ENCODE assay signal across 26 cellular contexts in the genomic region with DNA sequence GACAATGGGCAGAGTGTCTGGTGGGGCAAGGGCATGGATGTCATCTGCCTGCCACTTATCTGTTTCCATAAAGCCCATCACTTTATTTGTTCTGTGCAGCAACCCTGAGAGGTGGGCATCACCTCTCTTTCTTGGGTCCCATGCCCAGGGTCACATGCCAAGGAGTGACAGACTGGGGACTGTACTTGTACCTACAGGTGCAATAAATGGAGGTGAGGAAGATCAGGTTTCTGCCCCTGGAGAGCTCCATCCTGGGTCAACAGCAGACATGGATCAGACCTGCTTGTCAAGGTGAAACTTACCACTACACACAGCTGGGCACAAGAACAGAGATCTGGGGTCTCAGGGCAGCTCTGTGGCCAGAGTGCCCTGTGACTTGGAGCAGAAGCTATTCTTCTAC. TPM values are rescaled to one million over a fixed set of nuclear protein-coding genes. Genes with fewer than 3 reads are reported as not detected.
"Had no signal": no experiment of that assay in that cellular context is flagged by ENCODE, and none has a peak within 500 bp of the region (broad histone marks: within the 10 kb centered on the region; RNA-seq: fewer than 3 reads in every experiment).

No MANE protein-coding gene starts in this region.

- ATAC-seq: activated CD4-positive, CD25-positive, alpha-beta regulatory T cell treated with anti-CD3 and anti-CD28 coated beads, Interleukin-2, amount 50 U/mL, for 24 hours; activated CD8-positive, alpha-beta T cell treated with anti-CD3 and anti-CD28 coated beads for 36 hours; activated T-helper 17 cell treated with anti-CD3 and anti-CD28 coated beads, Interleukin-2, amount 50 U/mL, for 72 hours; Panc1; Right ventricle myocardium inferior; T-cell had no signal

- H3K4me3 Mint-ChIP-seq: activated CD8-positive, alpha-beta T cell treated with anti-CD3 and anti-CD28 coated beads for 36 hours; activated naive CD8-positive, alpha-beta T cell treated with anti-CD3 and anti-CD28 coated beads, Interleukin-2, amount 10 ng/mL, durations not matched to agents 7 days and 5 days; activated T-helper 17 cell treated with anti-CD3 and anti-CD28 coated beads, Interleukin-2, amount 50 U/mL, for 72 hours; T-cell had no signal

- H3K36me3 Mint-ChIP-seq: activated naive CD8-positive, alpha-beta T cell treated with anti-CD3 and anti-CD28 coated beads, Interleukin-2, amount 10 ng/mL, durations not matched to agents 7 days and 5 days; T-cell had no signal

- H3K27ac Mint-ChIP-seq: activated CD8-positive, alpha-beta T cell treated with anti-CD3 and anti-CD28 coated beads for 36 hours; activated naive CD8-positive, alpha-beta T cell treated with anti-CD3 and anti-CD28 coated beads, Interleukin-2, amount 10 ng/mL, durations not matched to agents 7 days and 5 days; activated T-helper 17 cell treated with anti-CD3 and anti-CD28 coated beads, Interleukin-2, amount 50 U/mL, for 72 hours; T-cell had no signal

- H3K4me1 Mint-ChIP-seq: activated T-helper 17 cell treated with anti-CD3 and anti-CD28 coated beads, Interleukin-2, amount 50 U/mL, for 72 hours; T-cell had no signal

- H3K9me3 Mint-ChIP-seq: activated CD8-positive, alpha-beta T cell treated with anti-CD3 and anti-CD28 coated beads for 36 hours had no signal

- DNase-seq: activated CD4-positive, alpha-beta T cell treated with anti-CD3 and anti-CD28 coated beads for 4 hours; activated CD8-positive, alpha-beta T cell treated with anti-CD3 and anti-CD28 coated beads for 36 hours; activated naive CD4-positive, alpha-beta T cell treated with anti-CD3 and anti-CD28 coated beads, Interleukin-2, amount 50 U/mL, for 16 hours; activated naive CD8-positive, alpha-beta T cell treated with anti-CD3 and anti-CD28 coated beads, Interleukin-2, amount 10 ng/mL, durations not matched to agents 7 days and 5 days; activated T-cell treated with anti-CD3 and anti-CD28 coated beads, Interleukin-2, amount 50 U/mL, for 48 hours; anterior cingulate cortex; Kasumi-1; KBM-7; NCI-H1105 treated with DMSO at 0.1 percent for 48 hours; NCI-H1436 treated with DMSO at 0.1 percent for 48 hours; NCI-H187; NCI-H2081; NCI-H510A treated with DMSO at 0.1 percent for 48 hours; NCI-H69; NK-92 treated with Interleukin-12 subunit alpha and Interleukin-12 subunit beta, amount 100 ng/mL, for 24 hours; OCI-M1; RPMI8226; T-cell; WERI-Rb-1 had no signal

RNA-seq across cellular contexts. Expression of gene PRDM16, which starts 18.4 kb away (rescaled TPM):
- total RNA-seq: activated naive CD8-positive, alpha-beta T cell treated with anti-CD3 and anti-CD28 coated beads, Interleukin-2, amount 10 ng/mL, durations not matched to agents 7 days and 5 days; activated T-helper 17 cell treated with anti-CD3 and anti-CD28 coated beads, Interleukin-2, amount 50 U/mL, for 72 hours; T-helper 2 cell treated with Interferon-gamma antibody and Interleukin-4, amounts not matched to agents 100 ng/mL and 5 ng/mL, for 36 hours had no signal

RNA-seq across cellular contexts. Expression of gene ACTRT2, which starts 29.3 kb away (rescaled TPM):
- total RNA-seq: activated CD8-positive, alpha-beta T cell treated with anti-CD3 and anti-CD28 coated beads for 36 hours; activated naive CD8-positive, alpha-beta T cell treated with anti-CD3 and anti-CD28 coated beads, Interleukin-2, amount 10 ng/mL, durations not matched to agents 7 days and 5 days; activated T-helper 17 cell treated with anti-CD3 and anti-CD28 coated beads, Interleukin-2, amount 50 U/mL, for 72 hours; adrenal gland; cardiac septum; Right ventricle myocardium inferior; T-cell; T-helper 2 cell treated with Interferon-gamma antibody and Interleukin-4, amounts not matched to agents 100 ng/mL and 5 ng/mL, for 36 hours had no signal
